In the genomic region with DNA sequence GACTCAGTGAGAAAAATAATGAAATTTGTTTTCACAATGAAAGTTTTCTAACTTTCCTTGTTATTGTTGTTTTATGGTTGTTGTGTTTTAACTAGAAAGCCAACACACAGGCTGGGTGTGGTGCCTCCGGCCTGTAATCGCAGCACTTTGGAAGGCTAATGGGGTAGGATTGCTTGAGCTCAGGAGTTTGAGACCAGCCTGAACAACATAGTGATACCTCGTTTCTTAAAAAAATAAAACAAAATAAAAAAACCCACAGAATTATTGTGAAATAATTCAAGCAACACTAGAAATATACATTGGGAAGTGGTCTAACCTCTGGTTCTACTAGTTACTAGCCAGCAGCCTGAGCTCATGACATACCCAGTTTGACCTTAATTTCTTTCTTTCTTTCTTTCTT, we compare ENCODE assay signal across 3 cellular contexts.
TF ChIP-seq lines count a peak whose summit lies in the region.

No MANE protein-coding gene starts in this region.

TF ChIP-seq in SK-N-SH, 30 proteins besides CTCF, POLR2A, EP300 and RAD21:
- TF ChIP-seq ELF1 (IDR thresholded peaks at IDR 0.05) (no peak), NRF1 (IDR thresholded peaks at IDR 0.05; ENCODE audit: low read depth, low read length) (no peak), JUND (IDR thresholded peaks at IDR 0.05) (no peak), SMC3 (IDR thresholded peaks at IDR 0.05; ENCODE audit: low read depth, low read length) (no peak)
- TF ChIP-seq, protein P1, sequence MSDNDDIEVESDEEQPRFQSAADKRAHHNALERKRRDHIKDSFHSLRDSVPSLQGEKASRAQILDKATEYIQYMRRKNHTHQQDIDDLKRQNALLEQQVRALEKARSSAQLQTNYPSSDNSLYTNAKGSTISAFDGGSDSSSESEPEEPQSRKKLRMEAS (IDR thresholded peaks at IDR 0.05; ENCODE audit: low read depth): no peak

TF ChIP-seq in SK-N-SH treated with all-trans-retinoic acid at 6 μM for 48 hours, 23 proteins besides CTCF, POLR2A, EP300 and RAD21:
- TF ChIP-seq PPARA (CRISPR knock-in tag; IDR thresholded peaks at IDR 0.05; ENCODE audit: borderline replicate concordance): no peak
- no peak for TF ChIP-seq GLIS3 (CRISPR knock-in tag; IDR thresholded peaks at IDR 0.05)
- TF ChIP-seq OSR1 (CRISPR knock-in tag; IDR thresholded peaks at IDR 0.05): no peak
- no peak for TF ChIP-seq ISL1 (CRISPR knock-in tag; IDR thresholded peaks at IDR 0.05)
- TF ChIP-seq ZNF70 (CRISPR knock-in tag; IDR thresholded peaks at IDR 0.05): no peak
- no peak for TF ChIP-seq BACH2 (CRISPR knock-in tag; IDR thresholded peaks at IDR 0.05; ENCODE audit: borderline replicate concordance)
- TF ChIP-seq ESRRG (CRISPR knock-in tag; IDR thresholded peaks at IDR 0.05): no peak
TF ChIP-seq in SK-N-SH treated with all-trans-retinoic acid at 6 μM for 48 hours: peak in this region for 0.

TF ChIP-seq in HepG2, 621 proteins besides CTCF, POLR2A, EP300 and RAD21:
- TF ChIP-seq CEBPB (IDR thresholded peaks at IDR 0.05; ENCODE audit: borderline replicate concordance, low read depth, low read length) (0 out of 2 replicates have a peak, but pooled peaks have one; percentile 5), SRSF1 (optimal IDR thresholded peaks at IDR 0.05; ENCODE audit: low read depth, low read length) (no peak)
- TF ChIP-seq, protein P2, sequence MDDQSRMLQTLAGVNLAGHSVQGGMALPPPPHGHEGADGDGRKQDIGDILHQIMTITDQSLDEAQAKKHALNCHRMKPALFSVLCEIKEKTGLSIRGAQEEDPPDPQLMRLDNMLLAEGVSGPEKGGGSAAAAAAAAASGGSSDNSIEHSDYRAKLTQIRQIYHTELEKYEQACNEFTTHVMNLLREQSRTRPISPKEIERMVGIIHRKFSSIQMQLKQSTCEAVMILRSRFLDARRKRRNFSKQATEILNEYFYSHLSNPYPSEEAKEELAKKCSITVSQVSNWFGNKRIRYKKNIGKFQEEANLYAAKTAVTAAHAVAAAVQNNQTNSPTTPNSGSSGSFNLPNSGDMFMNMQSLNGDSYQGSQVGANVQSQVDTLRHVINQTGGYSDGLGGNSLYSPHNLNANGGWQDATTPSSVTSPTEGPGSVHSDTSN (CRISPR knock-in tag; IDR thresholded peaks at IDR 0.05; ENCODE audit: borderline replicate concordance): no peak
